ENCODE assay signal across 8 cellular contexts in the genomic region with DNA sequence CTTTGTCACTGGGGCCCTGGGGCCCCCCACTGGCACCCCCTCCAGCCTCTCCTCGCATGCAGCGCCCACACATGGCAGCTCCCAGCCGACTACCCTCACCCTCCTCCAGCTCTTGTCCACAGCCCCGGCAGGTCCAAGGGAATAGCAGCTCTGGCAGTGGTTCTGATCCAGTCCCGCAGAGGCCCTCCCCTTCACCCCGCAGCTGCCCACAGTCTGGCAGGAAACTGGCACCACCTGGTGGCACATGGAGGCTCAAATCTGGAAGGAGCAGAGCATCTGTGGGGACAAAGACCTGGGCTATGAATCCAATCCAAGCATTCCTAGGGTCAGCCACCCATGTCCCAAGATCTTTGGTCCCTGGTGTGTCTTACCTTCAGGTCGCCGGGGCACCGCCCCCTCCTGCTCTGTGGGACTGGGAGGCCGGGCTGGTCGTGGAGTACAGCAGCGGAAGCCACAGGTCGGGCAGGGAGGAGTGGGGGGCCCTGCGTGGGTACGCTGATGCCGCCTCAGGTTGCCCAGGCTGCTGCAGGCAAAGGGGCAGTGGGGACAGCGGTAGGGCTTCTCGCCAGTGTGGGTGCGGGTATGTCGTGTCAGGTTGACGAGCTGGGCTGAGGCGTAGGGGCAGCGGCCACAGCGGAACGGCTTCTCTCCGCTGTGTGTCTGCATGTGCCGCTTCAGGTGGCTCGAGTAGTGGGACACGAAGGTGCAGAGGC. TPM values are rescaled to one million over a fixed set of nuclear protein-coding genes. Genes with fewer than 3 reads are reported as not detected.
A peak's percentile ranks its signal among the peaks of the same experiment; 100 is the strongest.
DNase-seq lines count a peak whose midpoint lies in the region; ATAC-seq, FAIRE-seq and TF ChIP-seq lines count a peak whose summit lies in the region.

No MANE protein-coding gene starts in this region.

- no peaks in the 10 kb centered on the region for H3K9me1 ChIP-seq in keratinocyte (ENCODE audit: control insufficient read depth, extremely low read depth, insufficient read depth, low read length)

- peaks cover 45 to 52% of the 10 kb centered on the region in 2 experiments for H3K36me3 ChIP-seq in keratinocyte (ENCODE audit: control insufficient read depth in 2 of 2, extremely low read depth in 1 of 2, insufficient read depth in 2 of 2, low read length in 2 of 2)

- ATAC-seq in T-helper 17 cell, result no peak

- FAIRE-seq in keratinocyte (lab: Jason Lieb, UNC), result no peak

- H3K4me3 ChIP-seq in AG04450 (ENCODE audit: low read depth, low read length) (no peak overlapping the region), GM12875 (ENCODE audit: low read depth, low read length) (no peak overlapping the region), keratinocyte (ENCODE audit: control insufficient read depth in 2 of 3, extremely low read depth in 1 of 3, insufficient read depth in 2 of 3, low read depth in 1 of 3, low read length in 3 of 3) (no peak overlapping the region)

- H3K79me2 ChIP-seq in keratinocyte (ENCODE audit: control insufficient read depth, insufficient read depth, low read length), result peaks cover 39% of the 10 kb centered on the region

- CTCF ChIA-PET in AG04450 (lab: Charles Lee), result interaction anchor here (2.2 kb wide), 1 partner anchor 8 kb away, joined by 10 read pairs; a partner anchor contains a TSS

- H3K9me3 ChIP-seq in AG04450 (ENCODE audit: control insufficient read depth, insufficient read depth, low read length) (no peaks in the 10 kb centered on the region; the same call in 1 of the 2 replicates), T-helper 17 cell (ENCODE audit: control insufficient read depth, low read length, poor library complexity, severe bottlenecking) (no peaks in the 10 kb centered on the region), keratinocyte (ENCODE audit: control insufficient read depth, low read depth, low read length) (no peaks in the 10 kb centered on the region)

- H3K9ac ChIP-seq in keratinocyte (ENCODE audit: control insufficient read depth, extremely low read depth, insufficient read depth, low read length), result no peak overlapping the region

- peaks cover 23% of the 10 kb centered on the region for H3K4me1 Mint-ChIP-seq in T-helper 17 cell

- H3K27ac ChIP-seq in AG04450 (ENCODE audit: low read depth, low read length), result no peak overlapping the region
- no peak overlapping the region for H3K27ac ChIP-seq in keratinocyte (ENCODE audit: control insufficient read depth, insufficient read depth, low read length)

- H3K4me1 ChIP-seq in keratinocyte (ENCODE audit: control insufficient read depth, extremely low read depth, insufficient read depth, low read length), result peaks cover 16% of the 10 kb centered on the region

- POLR2A ChIA-PET in AG04450 (lab: Yijun Ruan, JAX), result interaction anchor here (3.0 kb wide), 1 partner anchor 8 kb away, joined by 34 read pairs; a partner anchor contains a TSS

- H4K20me1 ChIP-seq in keratinocyte (ENCODE audit: control insufficient read depth, extremely low read depth, insufficient read depth, low read length), result peaks cover 5% of the 10 kb centered on the region

- H3K27me3 Mint-ChIP-seq in T-helper 17 cell, result no peaks in the 10 kb centered on the region

- no peak overlapping the region for H3K4me3 Mint-ChIP-seq in T-helper 17 cell

- H3K4me2 ChIP-seq in keratinocyte (ENCODE audit: control insufficient read depth, extremely low read depth, insufficient read depth, low read depth, low read length), result no peak overlapping the region

- peaks cover 4% of the 10 kb centered on the region for H3K36me3 Mint-ChIP-seq in T-helper 17 cell (ENCODE audit: low read depth)

- TF ChIP-seq CTCF in AG04450 (IDR thresholded peaks at IDR 0.05; ENCODE audit: low read depth, low read length) (0 out of 2 replicates have a peak, but pooled peaks have one; percentile 13), GM12875 (IDR thresholded peaks at IDR 0.05; ENCODE audit: borderline replicate concordance, insufficient read depth, low read depth, low read length) (0 out of 2 replicates have a peak, but pooled peaks have one; percentile 10), keratinocyte (optimal IDR thresholded peaks at IDR 0.05 in 1 of 3, IDR thresholded peaks at IDR 0.05 in 1 of 3, conservative IDR thresholded peaks at IDR 0.05 in 1 of 3; ENCODE audit: extremely low read depth in 1 of 3, insufficient read depth in 2 of 3, low read length in 3 of 3) (peak in 2 of 3 experiments; percentile 34 to 51)

- peak overlapping the region; percentile 73 for H3K27ac Mint-ChIP-seq in T-helper 17 cell

- no peak for DNase-seq in AG04450 (ENCODE audit: low read depth, low spot score)
- no peak for DNase-seq in T-helper 17 cell
- no peak for DNase-seq in keratinocyte (ENCODE audit: low read depth, low spot score)
- DNase-seq in NCI-H1105 (lab: John Stamatoyannopoulos, UW), result no peak
- no peak for DNase-seq in DMS153 treated with DMSO at 0.1 percent for 48 hours (lab: John Stamatoyannopoulos, UW; ENCODE audit: unreplicated experiment)
- DNase-seq in COR-L47 (lab: John Stamatoyannopoulos, UW), result no peak
- no peak for DNase-seq in activated T-cell treated with anti-CD3 and anti-CD28 coated beads, Interleukin-2, amount 50 U/mL, for 48 hours

- dilution Hi-C loops in keratinocyte (cut with MboI; ENCODE audit: extremely low pct_ligation_motif_present, low sequenced_read_pairs), result no loop called here

- H2AFZ ChIP-seq in keratinocyte (ENCODE audit: control insufficient read depth, low read length), result no peak overlapping the region

- H3K27me3 ChIP-seq in AG04450 (ENCODE audit: control insufficient read depth, insufficient read depth, low read length) (no peaks in the 10 kb centered on the region), keratinocyte (ENCODE audit: control insufficient read depth, extremely low read depth, insufficient read depth, low read length) (no peaks in the 10 kb centered on the region)

RNA-seq across cellular contexts. Expression of a gene that starts 2.3 kb away (rescaled TPM):
- 7.4 and 11.1 TPM in 2 replicates for polyA plus RNA-seq in AG04450 (2011; rRNA removed)
- polyA minus RNA-seq in AG04450 (2011; rRNA and poly(A)+ RNA removed), result 8.4 and 8.7 TPM in 2 replicates
- total RNA-seq in T-helper 17 cell, result 10 to 100 TPM; 22.4 to 24.6 TPM
- polyA plus RNA-seq in keratinocyte, result 8.8 to 14.3 TPM (median 8.9 TPM) in 3 replicates
- polyA plus RNA-seq in keratinocyte (2011; ENCODE audit: low read depth), result 4.3 TPM
- polyA plus RNA-seq in keratinocyte (2011; cell fraction: cytosol; rRNA removed), result 3.5 and 8.7 TPM in 2 replicates
- polyA plus RNA-seq in keratinocyte (2011; cell fraction: nucleus; rRNA removed), result 24.3 and 30.8 TPM in 2 replicates
- polyA plus RNA-seq in keratinocyte (2012; ENCODE audit: low replicate concordance), result 8.9 and 9.5 TPM in 2 replicates
- polyA minus RNA-seq in keratinocyte, result 3.8 to 11.4 TPM (median 4.2 TPM) in 3 replicates
- polyA minus RNA-seq in keratinocyte (2011; cell fraction: cytosol; rRNA and poly(A)+ RNA removed), result 12.9 TPM
- polyA minus RNA-seq in keratinocyte (2011; cell fraction: nucleus; rRNA and poly(A)+ RNA removed), result 5.7 and 6.2 TPM in 2 replicates

RNA-seq across cellular contexts. Expression of a gene that starts 7.8 kb away (rescaled TPM):
- polyA plus RNA-seq in AG04450 (2011; rRNA removed) (123 and 137 TPM in 2 replicates), keratinocyte (79.4 to 101 TPM (median 83.3 TPM) in 3 replicates)
- polyA minus RNA-seq in AG04450 (2011; rRNA and poly(A)+ RNA removed), result 88.8 and 96.5 TPM in 2 replicates
- 10 to 100 TPM; 75.7 to 80.3 TPM for total RNA-seq in T-helper 17 cell
- 20.1 TPM for polyA plus RNA-seq in keratinocyte (2011; ENCODE audit: low read depth)
- 69.2 and 86.4 TPM in 2 replicates for polyA plus RNA-seq in keratinocyte (2011; cell fraction: cytosol; rRNA removed)
- 79.1 and 81.2 TPM in 2 replicates for polyA plus RNA-seq in keratinocyte (2011; cell fraction: nucleus; rRNA removed)
- 43.6 and 90.3 TPM in 2 replicates for polyA plus RNA-seq in keratinocyte (2012; ENCODE audit: low replicate concordance)
- 79.1 to 86.3 TPM (median 84.0 TPM) in 3 replicates for polyA minus RNA-seq in keratinocyte
- 106 TPM for polyA minus RNA-seq in keratinocyte (2011; cell fraction: cytosol; rRNA and poly(A)+ RNA removed)
- polyA minus RNA-seq in keratinocyte (2011; cell fraction: nucleus; rRNA and poly(A)+ RNA removed), result 30.5 and 33.0 TPM in 2 replicates

RNA-seq across cellular contexts. Expression of a gene that starts 8.1 kb away (rescaled TPM):
- 43.0 and 52.2 TPM in 2 replicates for polyA plus RNA-seq in AG04450 (2011; rRNA removed)
- polyA minus RNA-seq in AG04450 (2011; rRNA and poly(A)+ RNA removed), result 43.8 and 50.8 TPM in 2 replicates
- total RNA-seq in T-helper 17 cell, result 10 to 100 TPM; 29.8 to 33.2 TPM
- polyA plus RNA-seq in keratinocyte, result 43.1 to 54.9 TPM (median 54.2 TPM) in 3 replicates
- polyA plus RNA-seq in keratinocyte (2011; ENCODE audit: low read depth), result 50.5 TPM
- 33.9 and 39.0 TPM in 2 replicates for polyA plus RNA-seq in keratinocyte (2011; cell fraction: cytosol; rRNA removed)
- 77.4 and 78.1 TPM in 2 replicates for polyA plus RNA-seq in keratinocyte (2011; cell fraction: nucleus; rRNA removed)
- 55.8 and 68.5 TPM in 2 replicates for polyA plus RNA-seq in keratinocyte (2012; ENCODE audit: low replicate concordance)
- 60.8 to 91.8 TPM (median 70.4 TPM) in 3 replicates for polyA minus RNA-seq in keratinocyte
- polyA minus RNA-seq in keratinocyte (2011; cell fraction: cytosol; rRNA and poly(A)+ RNA removed), result 23.2 TPM
- 13.0 and 20.6 TPM in 2 replicates for polyA minus RNA-seq in keratinocyte (2011; cell fraction: nucleus; rRNA and poly(A)+ RNA removed)

RNA-seq across cellular contexts. Expression of a gene that starts 21.7 kb away (rescaled TPM):
- polyA plus RNA-seq in AG04450 (2011; rRNA removed) (39.0 TPM in 2 replicates), keratinocyte (44.7 to 53.4 TPM (median 51.3 TPM) in 3 replicates)
- 38.5 and 40.3 TPM in 2 replicates for polyA minus RNA-seq in AG04450 (2011; rRNA and poly(A)+ RNA removed)
- 10 to 100 TPM; 52.2 to 70.2 TPM for total RNA-seq in T-helper 17 cell
- 25.0 TPM for polyA plus RNA-seq in keratinocyte (2011; ENCODE audit: low read depth)
- polyA plus RNA-seq in keratinocyte (2011; cell fraction: cytosol; rRNA removed), result 34.4 and 43.6 TPM in 2 replicates
- 93.6 and 94.0 TPM in 2 replicates for polyA plus RNA-seq in keratinocyte (2011; cell fraction: nucleus; rRNA removed)
- 40.5 and 46.6 TPM in 2 replicates for polyA plus RNA-seq in keratinocyte (2012; ENCODE audit: low replicate concordance)
- polyA minus RNA-seq in keratinocyte, result 50.2 to 69.2 TPM (median 57.6 TPM) in 3 replicates
- polyA minus RNA-seq in keratinocyte (2011; cell fraction: cytosol; rRNA and poly(A)+ RNA removed), result 46.2 TPM
- 38.5 and 50.4 TPM in 2 replicates for polyA minus RNA-seq in keratinocyte (2011; cell fraction: nucleus; rRNA and poly(A)+ RNA removed)

RNA-seq across cellular contexts. Expression of a gene that starts 31.1 kb away (rescaled TPM):
- polyA plus RNA-seq in AG04450 (2011; rRNA removed), result 48.6 and 49.5 TPM in 2 replicates
- polyA minus RNA-seq in AG04450 (2011; rRNA and poly(A)+ RNA removed), result 50.6 and 51.0 TPM in 2 replicates
- 10 to 100 TPM; 43.6 to 50.2 TPM for total RNA-seq in T-helper 17 cell
- polyA plus RNA-seq in keratinocyte, result 31.8 to 86.8 TPM (median 55.5 TPM) in 3 replicates
- 54.9 TPM for polyA plus RNA-seq in keratinocyte (2011; ENCODE audit: low read depth)
- polyA plus RNA-seq in keratinocyte (2011; cell fraction: cytosol; rRNA removed), result 44.3 and 56.2 TPM in 2 replicates
- 50.1 and 50.4 TPM in 2 replicates for polyA plus RNA-seq in keratinocyte (2011; cell fraction: nucleus; rRNA removed)
- polyA plus RNA-seq in keratinocyte (2012; ENCODE audit: low replicate concordance), result 56.2 and 101 TPM in 2 replicates
- 36.7 to 58.7 TPM (median 46.5 TPM) in 3 replicates for polyA minus RNA-seq in keratinocyte
- polyA minus RNA-seq in keratinocyte (2011; cell fraction: cytosol; rRNA and poly(A)+ RNA removed), result 52.4 TPM
- polyA minus RNA-seq in keratinocyte (2011; cell fraction: nucleus; rRNA and poly(A)+ RNA removed), result 16.7 and 24.4 TPM in 2 replicates
